Comparison of ENCODE assay signal across 7 cellular contexts in the genomic region with DNA sequence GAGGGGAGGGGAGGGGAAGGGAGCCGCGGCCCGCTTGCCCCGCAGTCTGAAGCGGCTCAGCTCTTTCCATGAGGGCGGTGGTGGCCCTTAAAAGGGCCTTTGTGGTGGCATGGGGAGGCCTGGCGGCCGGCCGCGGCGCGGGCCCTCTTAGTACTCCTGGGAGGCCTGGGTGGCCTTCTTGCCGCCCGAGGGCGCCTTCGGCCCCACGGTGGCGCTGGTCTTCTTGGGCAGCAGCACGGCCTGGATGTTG. TPM values are rescaled to one million over a fixed set of nuclear protein-coding genes. Genes with fewer than 3 reads are reported as not detected.
DNase-seq lines count a peak whose midpoint lies in the region; ATAC-seq, FAIRE-seq and TF ChIP-seq lines count a peak whose summit lies in the region.

No MANE protein-coding gene starts in this region.

- no peak for TF ChIP-seq POLR2A in endothelial cell of umbilical vein (IDR thresholded peaks at IDR 0.05; ENCODE audit: low read depth, low read length)

- peaks cover 34% of the 10 kb centered on the region for H3K79me2 ChIP-seq in endothelial cell of umbilical vein (ENCODE audit: control insufficient read depth, insufficient read depth, low read length)

- BruUV-seq in endothelial cell of umbilical vein (replicated peaks; lab: Mats Ljungman, UMichigan) = no TSS peak

- WGBS in mesodermal cell (ENCODE audit: insufficient coverage in 2 of 2), 2 experiments = 0 to 1% methylated on average over 13 to 19 of the region's 19 CpGs

- H3K27ac ChIP-seq in endothelial cell of umbilical vein (ENCODE audit: insufficient read depth, low read depth, low read length) (peak overlapping the region; percentile 59), mesodermal cell (ENCODE audit: low read depth, low read length, severe bottlenecking) (peak overlapping the region; percentile 51), temporal lobe (ENCODE audit: low read depth, low read length) (peak overlapping the region; percentile 88)

- H3K9me1 ChIP-seq in endothelial cell of umbilical vein (replicated peaks; ENCODE audit: control insufficient read depth, extremely low read depth, insufficient read depth, low read length) = no peaks in the 10 kb centered on the region

- CTCF ChIA-PET in endothelial cell of umbilical vein (lab: Charles Lee) = interaction anchor here (0.8 to 2.6 kb wide), 15 partner anchors 9 to 244 kb away, joined by 3 to 19 read pairs (median 3); a partner anchor contains a TSS

- H2AFZ ChIP-seq in endothelial cell of umbilical vein (ENCODE audit: low read depth, low read length) = no peak overlapping the region

- H3K27me3 ChIP-seq in endothelial cell of umbilical vein (ENCODE audit: control insufficient read depth in 2 of 2, insufficient read depth in 2 of 2, low read length in 2 of 2) = no peaks in the 10 kb centered on the region

- POLR2A ChIA-PET in endothelial cell of umbilical vein (lab: Charles Lee) = interaction anchor here (0.6 to 2.7 kb wide), 12 partner anchors 10 to 243 kb away, joined by 3 to 23 read pairs (median 8); a partner anchor contains a TSS

- peak overlapping the region; percentile 70 to 95 (median 90) for H3K4me3 ChIP-seq in endothelial cell of umbilical vein (replicated peaks in 1 of 3; ENCODE audit: insufficient read depth in 1 of 3, low read depth in 1 of 3, low read length in 3 of 3)
- H3K4me3 ChIP-seq in mesodermal cell (ENCODE audit: extremely low read depth, insufficient read depth, low read length, poor library complexity, severe bottlenecking) = peak overlapping the region; percentile 88

- H3K9ac ChIP-seq in endothelial cell of umbilical vein (replicated peaks; ENCODE audit: extremely low read depth, insufficient read depth, low read length) = peak overlapping the region; percentile 84

- peak overlapping the region; percentile 52 for H3K4me2 ChIP-seq in endothelial cell of umbilical vein (ENCODE audit: insufficient read depth, low read length)

- H4K20me1 ChIP-seq in endothelial cell of umbilical vein (replicated peaks; ENCODE audit: control insufficient read depth, extremely low read depth, insufficient read depth, low read length) = peaks cover 2% of the 10 kb centered on the region

- peak; percentile 52 for FAIRE-seq in endothelial cell of umbilical vein (lab: Jason Lieb, UNC)

- H3K4me1 ChIP-seq in endothelial cell of umbilical vein (ENCODE audit: control insufficient read depth, extremely low read depth, insufficient read depth, low read length) (peaks cover 22% of the 10 kb centered on the region), mesodermal cell (ENCODE audit: control insufficient read depth, insufficient read depth, low read length, poor library complexity, severe bottlenecking) (peaks cover 14% of the 10 kb centered on the region)

- no peaks in the 10 kb centered on the region for H3K9me3 ChIP-seq in endothelial cell of umbilical vein (replicated peaks; ENCODE audit: control insufficient read depth, insufficient read depth, low read length)
- no peaks in the 10 kb centered on the region for H3K9me3 ChIP-seq in mesodermal cell (ENCODE audit: control insufficient read depth, low read length)

- peak; percentile 59 to 89 for TF ChIP-seq CTCF in endothelial cell of umbilical vein (IDR thresholded peaks at IDR 0.05; ENCODE audit: extremely low read depth in 1 of 2, insufficient read depth in 1 of 2, low read depth in 1 of 2, low read length in 2 of 2)

- peaks cover 10 to 22% of the 10 kb centered on the region in 2 experiments for H3K36me3 ChIP-seq in endothelial cell of umbilical vein (ENCODE audit: control insufficient read depth in 2 of 2, extremely low read depth in 1 of 2, insufficient read depth in 2 of 2, low read length in 2 of 2)
- H3K36me3 ChIP-seq in mesodermal cell (ENCODE audit: control insufficient read depth, insufficient read depth, low read length) = peaks cover 61% of the 10 kb centered on the region

- dilution Hi-C loops in endothelial cell of umbilical vein (cut with MboI; ENCODE audit: extremely low pct_ligation_motif_present, low sequenced_read_pairs) = no loop called here

- peak; percentile 88 for DNase-seq in EH (ENCODE audit: low read depth)
- DNase-seq in UCSD-AML1 (lab: John Stamatoyannopoulos, UW; ENCODE audit: unreplicated experiment) = peak; percentile 85
- peak; percentile 82 for DNase-seq in endothelial cell of umbilical vein (ENCODE audit: low read depth, low spot score)

- intact Hi-C loops in endothelial cell of umbilical vein (cut with micrococcal nuclease) = loop anchor here (1.0 to 2.0 kb wide), 9 partner anchors 9 to 244 kb away; a partner anchor contains a TSS

- ATAC-seq in GM19372 (IDR thresholded peaks at IDR 0.05; ENCODE audit: low read depth, unreplicated experiment) (peak; percentile 30), HG03378 (IDR thresholded peaks at IDR 0.05; ENCODE audit: unreplicated experiment) (peak; percentile 21)

TF ChIP-seq in endothelial cell of umbilical vein, 7 proteins besides CTCF, POLR2A, EP300 and RAD21 (continues in another document):
- TF ChIP-seq EZH2 (IDR thresholded peaks at IDR 0.05; ENCODE audit: borderline replicate concordance, low read depth, low read length, severe bottlenecking) (no peak), MYC (IDR thresholded peaks at IDR 0.05; ENCODE audit: low read depth, low read length) (no peak), GATA2 (IDR thresholded peaks at IDR 0.05; ENCODE audit: insufficient read depth, insufficient read length, low read depth, low read length) (no peak), FOS (IDR thresholded peaks at IDR 0.05; ENCODE audit: borderline replicate concordance, insufficient read depth, low read length) (no peak), JUN (IDR thresholded peaks at IDR 0.05; ENCODE audit: borderline replicate concordance, insufficient read depth, insufficient read length, low read depth) (no peak)

RNA-seq across cellular contexts. Expression of a gene that starts 6.9 kb away (rescaled TPM):
- 48.4 and 62.0 TPM in 2 replicates for total RNA-seq in endothelial cell of umbilical vein
- 203 and 212 TPM in 2 replicates for polyA plus RNA-seq in endothelial cell of umbilical vein
- polyA plus RNA-seq in endothelial cell of umbilical vein (2011; cell fraction: cytosol; rRNA removed) = 61.5 and 62.3 TPM in 2 replicates
- 193 and 217 TPM in 2 replicates for polyA plus RNA-seq in endothelial cell of umbilical vein (2011; cell fraction: nucleus; rRNA removed)
- polyA plus RNA-seq in endothelial cell of umbilical vein (2012) = 48.5 and 55.0 TPM in 2 replicates
- 139 and 143 TPM in 2 replicates for polyA minus RNA-seq in endothelial cell of umbilical vein
- polyA minus RNA-seq in endothelial cell of umbilical vein (2011; cell fraction: cytosol; rRNA and poly(A)+ RNA removed) = 26.4 TPM
- 47.7 and 59.0 TPM in 2 replicates for polyA minus RNA-seq in endothelial cell of umbilical vein (2011; cell fraction: nucleus; rRNA and poly(A)+ RNA removed)
- polyA plus RNA-seq in mesodermal cell (2013, experiment 1 of 2) = 53.6 TPM
- polyA plus RNA-seq in mesodermal cell (2013, experiment 2 of 2) = 43.7 TPM
- 10.6 TPM for total RNA-seq in temporal lobe

RNA-seq across cellular contexts. Expression of a gene that starts 10.1 kb away (rescaled TPM):
- 13.5 and 16.1 TPM in 2 replicates for total RNA-seq in endothelial cell of umbilical vein
- 23.9 and 24.8 TPM in 2 replicates for polyA plus RNA-seq in endothelial cell of umbilical vein
- polyA plus RNA-seq in endothelial cell of umbilical vein (2011; cell fraction: cytosol; rRNA removed) = 26.5 and 26.8 TPM in 2 replicates
- 32.3 and 32.4 TPM in 2 replicates for polyA plus RNA-seq in endothelial cell of umbilical vein (2011; cell fraction: nucleus; rRNA removed)
- 19.0 and 21.7 TPM in 2 replicates for polyA plus RNA-seq in endothelial cell of umbilical vein (2012)
- 17.8 and 18.6 TPM in 2 replicates for polyA minus RNA-seq in endothelial cell of umbilical vein
- polyA minus RNA-seq in endothelial cell of umbilical vein (2011; cell fraction: cytosol; rRNA and poly(A)+ RNA removed) = 31.5 TPM
- polyA minus RNA-seq in endothelial cell of umbilical vein (2011; cell fraction: nucleus; rRNA and poly(A)+ RNA removed) = 7.9 and 8.6 TPM in 2 replicates
- polyA plus RNA-seq in mesodermal cell (2013, experiment 1 of 2) = 38.2 TPM
- polyA plus RNA-seq in mesodermal cell (2013, experiment 2 of 2) = 29.3 TPM
- 3.9 TPM for total RNA-seq in temporal lobe

RNA-seq across cellular contexts. Expression of a gene that starts 12.4 kb away (rescaled TPM):
- 10.4 and 10.5 TPM in 2 replicates for total RNA-seq in endothelial cell of umbilical vein
- 9.1 and 10.2 TPM in 2 replicates for polyA plus RNA-seq in endothelial cell of umbilical vein
- 5.2 and 7.3 TPM in 2 replicates for polyA plus RNA-seq in endothelial cell of umbilical vein (2011; cell fraction: cytosol; rRNA removed)
- 14.9 and 16.1 TPM in 2 replicates for polyA plus RNA-seq in endothelial cell of umbilical vein (2011; cell fraction: nucleus; rRNA removed)
- 6.6 and 7.6 TPM in 2 replicates for polyA plus RNA-seq in endothelial cell of umbilical vein (2012)
- 16.0 and 17.0 TPM in 2 replicates for polyA minus RNA-seq in endothelial cell of umbilical vein
- polyA minus RNA-seq in endothelial cell of umbilical vein (2011; cell fraction: cytosol; rRNA and poly(A)+ RNA removed) = 6.7 TPM
- polyA minus RNA-seq in endothelial cell of umbilical vein (2011; cell fraction: nucleus; rRNA and poly(A)+ RNA removed) = 9.4 and 14.3 TPM in 2 replicates
- 9.9 TPM for polyA plus RNA-seq in mesodermal cell (2013, experiment 1 of 2)
- 8.1 TPM for polyA plus RNA-seq in mesodermal cell (2013, experiment 2 of 2)
- total RNA-seq in temporal lobe = 7.9 TPM

RNA-seq across cellular contexts. Expression of a gene that starts 26.6 kb away (rescaled TPM):
- total RNA-seq in endothelial cell of umbilical vein (32.6 and 33.4 TPM in 2 replicates), temporal lobe (20.2 TPM)
- polyA plus RNA-seq in endothelial cell of umbilical vein = 30.8 and 34.6 TPM in 2 replicates
- polyA plus RNA-seq in endothelial cell of umbilical vein (2011; cell fraction: cytosol; rRNA removed) = 21.0 and 21.9 TPM in 2 replicates
- polyA plus RNA-seq in endothelial cell of umbilical vein (2011; cell fraction: nucleus; rRNA removed) = 102 and 113 TPM in 2 replicates
- polyA plus RNA-seq in endothelial cell of umbilical vein (2012) = 11.6 and 15.8 TPM in 2 replicates
- 39.0 and 42.6 TPM in 2 replicates for polyA minus RNA-seq in endothelial cell of umbilical vein
- 13.6 TPM for polyA minus RNA-seq in endothelial cell of umbilical vein (2011; cell fraction: cytosol; rRNA and poly(A)+ RNA removed)
- polyA minus RNA-seq in endothelial cell of umbilical vein (2011; cell fraction: nucleus; rRNA and poly(A)+ RNA removed) = 33.2 and 47.0 TPM in 2 replicates
- polyA plus RNA-seq in mesodermal cell (2013, experiment 1 of 2) = 28.5 TPM
- 24.6 TPM for polyA plus RNA-seq in mesodermal cell (2013, experiment 2 of 2)

RNA-seq across cellular contexts. Expression of a gene that starts 27.1 kb away (rescaled TPM):
- total RNA-seq in endothelial cell of umbilical vein (27.0 and 31.0 TPM in 2 replicates), temporal lobe (20.2 TPM)
- 25.4 and 26.4 TPM in 2 replicates for polyA plus RNA-seq in endothelial cell of umbilical vein
- 20.2 and 20.7 TPM in 2 replicates for polyA plus RNA-seq in endothelial cell of umbilical vein (2011; cell fraction: cytosol; rRNA removed)
- polyA plus RNA-seq in endothelial cell of umbilical vein (2011; cell fraction: nucleus; rRNA removed) = 55.8 and 72.8 TPM in 2 replicates
- 31.0 and 34.4 TPM in 2 replicates for polyA plus RNA-seq in endothelial cell of umbilical vein (2012)
- polyA minus RNA-seq in endothelial cell of umbilical vein = 30.4 and 39.4 TPM in 2 replicates
- polyA minus RNA-seq in endothelial cell of umbilical vein (2011; cell fraction: cytosol; rRNA and poly(A)+ RNA removed) = 10.0 TPM
- polyA minus RNA-seq in endothelial cell of umbilical vein (2011; cell fraction: nucleus; rRNA and poly(A)+ RNA removed) = 28.3 and 30.2 TPM in 2 replicates
- polyA plus RNA-seq in mesodermal cell (2013, experiment 1 of 2) = 35.2 TPM
- 27.8 TPM for polyA plus RNA-seq in mesodermal cell (2013, experiment 2 of 2)

Comparison
In these comparisons a context has a peak if more than half of its experiments do, and no peak if none do; other contexts are left out.
1. Peak in every context shown above with its lines: DNase-seq, ATAC-seq, H3K4me3 ChIP-seq and H3K27ac ChIP-seq.